8 cellular contexts compared by ENCODE assay signal in the genomic region with DNA sequence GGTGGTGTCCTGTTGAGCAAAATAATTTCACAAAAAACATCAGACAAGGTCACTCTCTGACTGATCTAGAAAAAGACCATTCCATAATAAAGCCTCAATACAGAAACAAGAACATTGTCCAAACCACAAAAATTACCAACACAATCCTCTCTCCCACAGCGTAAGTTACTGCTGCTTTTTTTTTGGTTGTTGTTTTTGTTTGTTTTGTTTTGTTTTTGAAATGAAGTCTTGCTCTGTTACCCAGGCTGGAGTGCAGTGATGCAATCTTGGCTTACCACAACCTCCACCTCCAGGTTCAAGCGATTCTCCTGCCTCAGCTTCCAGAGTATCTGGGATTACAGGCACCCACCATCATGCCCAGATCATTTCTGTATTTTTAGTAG. TPM values are rescaled to one million over a fixed set of nuclear protein-coding genes. Genes with fewer than 3 reads are reported as not detected.
DNase-seq lines count a peak whose midpoint lies in the region; ATAC-seq and TF ChIP-seq lines count a peak whose summit lies in the region.

No MANE protein-coding gene starts in this region.

- TF ChIP-seq CTCF in glutamatergic neuron (IDR thresholded peaks at IDR 0.05; ENCODE audit: partially characterized antibody, unreplicated experiment), result no peak

- peaks cover 2% of the 10 kb centered on the region for H3K27me3 Mint-ChIP-seq in activated CD4-positive, alpha-beta T cell treated with anti-CD3 and anti-CD28 coated beads, Interleukin-2, amount 10 ng/mL, durations not matched to agents 24 days and 14 days
- no peaks in the 10 kb centered on the region for H3K27me3 Mint-ChIP-seq in activated T-helper 17 cell treated with anti-CD3 and anti-CD28 coated beads, Interleukin-2, amount 50 U/mL, for 72 hours
- peaks cover 8% of the 10 kb centered on the region for H3K27me3 Mint-ChIP-seq in glutamatergic neuron (ENCODE audit: unreplicated experiment)
- no peaks in the 10 kb centered on the region for H3K27me3 Mint-ChIP-seq in stimulated activated memory B cell treated with anti-CD40 and anti-IgM and Interleukin-4, amounts not matched to agents 10 μg/mL and 1 μg/mL and 100 μg/mL, for 72 hours

- ATAC-seq in activated T-helper 17 cell treated with anti-CD3 and anti-CD28 coated beads, Interleukin-2, amount 50 U/mL, for 72 hours (replicated peaks), result no peak
- ATAC-seq in stimulated activated memory B cell treated with anti-CD40 and anti-IgM and Interleukin-4, amounts not matched to agents 10 μg/mL and 1 μg/mL and 100 μg/mL, for 72 hours, result no peak
- ATAC-seq in GM21786 (IDR thresholded peaks at IDR 0.05; ENCODE audit: unreplicated experiment), result no peak

- peak overlapping the region; percentile 95 for H3K27ac Mint-ChIP-seq in activated CD4-positive, alpha-beta T cell treated with anti-CD3 and anti-CD28 coated beads, Interleukin-2, amount 10 ng/mL, durations not matched to agents 24 days and 14 days
- peak overlapping the region; percentile 96 for H3K27ac Mint-ChIP-seq in activated T-helper 17 cell treated with anti-CD3 and anti-CD28 coated beads, Interleukin-2, amount 50 U/mL, for 72 hours
- H3K27ac Mint-ChIP-seq in glutamatergic neuron (ENCODE audit: unreplicated experiment), result peak overlapping the region; percentile 93
- peak overlapping the region; percentile 98 for H3K27ac Mint-ChIP-seq in stimulated activated memory B cell treated with anti-CD40 and anti-IgM and Interleukin-4, amounts not matched to agents 10 μg/mL and 1 μg/mL and 100 μg/mL, for 72 hours

- peaks cover 31% of the 10 kb centered on the region for H3K4me1 Mint-ChIP-seq in activated CD4-positive, alpha-beta T cell treated with anti-CD3 and anti-CD28 coated beads, Interleukin-2, amount 10 ng/mL, durations not matched to agents 24 days and 14 days
- peaks cover 14% of the 10 kb centered on the region for H3K4me1 Mint-ChIP-seq in activated T-helper 17 cell treated with anti-CD3 and anti-CD28 coated beads, Interleukin-2, amount 50 U/mL, for 72 hours
- peaks cover 18% of the 10 kb centered on the region for H3K4me1 Mint-ChIP-seq in glutamatergic neuron (ENCODE audit: low read depth, unreplicated experiment)
- peaks cover 45% of the 10 kb centered on the region for H3K4me1 Mint-ChIP-seq in stimulated activated memory B cell treated with anti-CD40 and anti-IgM and Interleukin-4, amounts not matched to agents 10 μg/mL and 1 μg/mL and 100 μg/mL, for 72 hours

- no peaks in the 10 kb centered on the region for H3K9me3 Mint-ChIP-seq in activated CD4-positive, alpha-beta T cell treated with anti-CD3 and anti-CD28 coated beads, Interleukin-2, amount 10 ng/mL, durations not matched to agents 24 days and 14 days
- no peaks in the 10 kb centered on the region for H3K9me3 Mint-ChIP-seq in activated T-helper 17 cell treated with anti-CD3 and anti-CD28 coated beads, Interleukin-2, amount 50 U/mL, for 72 hours
- H3K9me3 Mint-ChIP-seq in glutamatergic neuron (ENCODE audit: unreplicated experiment), result peaks cover 10% of the 10 kb centered on the region
- no peaks in the 10 kb centered on the region for H3K9me3 Mint-ChIP-seq in stimulated activated memory B cell treated with anti-CD40 and anti-IgM and Interleukin-4, amounts not matched to agents 10 μg/mL and 1 μg/mL and 100 μg/mL, for 72 hours

- no peak for DNase-seq in activated CD4-positive, alpha-beta T cell treated with anti-CD3 and anti-CD28 coated beads, Interleukin-2, amount 10 ng/mL, durations not matched to agents 24 days and 14 days
- no peak for DNase-seq in activated CD4-positive, alpha-beta T cell treated with anti-CD3 and anti-CD28 coated beads, Interleukin-2, amount 50 U/mL, for 4 hours
- no peak for DNase-seq in glutamatergic neuron
- DNase-seq in foreskin melanocyte, result no peak
- no peak for DNase-seq in NCI-H1092 treated with DMSO at 0.1 percent for 48 hours (lab: John Stamatoyannopoulos, UW)

- intact Hi-C loops in activated CD4-positive, alpha-beta T cell treated with anti-CD3 and anti-CD28 coated beads, Interleukin-2, amount 10 ng/mL, durations not matched to agents 24 days and 14 days (cut with micrococcal nuclease), result loop anchor here (10.0 kb wide), 1 partner anchor 123 kb away; a partner anchor contains a TSS

- H3K4me3 Mint-ChIP-seq in activated CD4-positive, alpha-beta T cell treated with anti-CD3 and anti-CD28 coated beads, Interleukin-2, amount 10 ng/mL, durations not matched to agents 24 days and 14 days, result peak overlapping the region; percentile 91
- H3K4me3 Mint-ChIP-seq in activated T-helper 17 cell treated with anti-CD3 and anti-CD28 coated beads, Interleukin-2, amount 50 U/mL, for 72 hours, result peak overlapping the region; percentile 97
- peak overlapping the region; percentile 93 for H3K4me3 Mint-ChIP-seq in glutamatergic neuron (ENCODE audit: unreplicated experiment)
- peak overlapping the region; percentile 49 for H3K4me3 Mint-ChIP-seq in stimulated activated memory B cell treated with anti-CD40 and anti-IgM and Interleukin-4, amounts not matched to agents 10 μg/mL and 1 μg/mL and 100 μg/mL, for 72 hours

- H3K36me3 Mint-ChIP-seq in activated CD4-positive, alpha-beta T cell treated with anti-CD3 and anti-CD28 coated beads, Interleukin-2, amount 10 ng/mL, durations not matched to agents 24 days and 14 days (ENCODE audit: low read depth), result peaks cover 16% of the 10 kb centered on the region
- peaks cover 31% of the 10 kb centered on the region for H3K36me3 Mint-ChIP-seq in activated T-helper 17 cell treated with anti-CD3 and anti-CD28 coated beads, Interleukin-2, amount 50 U/mL, for 72 hours (ENCODE audit: low read depth)
- H3K36me3 Mint-ChIP-seq in glutamatergic neuron (ENCODE audit: unreplicated experiment), result no peaks in the 10 kb centered on the region
- peaks cover 15% of the 10 kb centered on the region for H3K36me3 Mint-ChIP-seq in stimulated activated memory B cell treated with anti-CD40 and anti-IgM and Interleukin-4, amounts not matched to agents 10 μg/mL and 1 μg/mL and 100 μg/mL, for 72 hours

RNA-seq across cellular contexts. Expression of a gene that starts 1.5 kb away (rescaled TPM):
- 51.4 and 58.8 TPM in 2 replicates for total RNA-seq in activated CD4-positive, alpha-beta T cell treated with anti-CD3 and anti-CD28 coated beads, Interleukin-2, amount 10 ng/mL, durations not matched to agents 24 days and 14 days
- 10 to 100 TPM; 31.9 to 36.0 TPM for total RNA-seq in activated T-helper 17 cell treated with anti-CD3 and anti-CD28 coated beads, Interleukin-2, amount 50 U/mL, for 72 hours
- total RNA-seq in glutamatergic neuron (ENCODE audit: unreplicated experiment), result 18.4 TPM

RNA-seq across cellular contexts. Expression of a gene that starts 27.2 kb away (rescaled TPM):
- 4.4 and 4.8 TPM in 2 replicates for total RNA-seq in activated CD4-positive, alpha-beta T cell treated with anti-CD3 and anti-CD28 coated beads, Interleukin-2, amount 10 ng/mL, durations not matched to agents 24 days and 14 days
- total RNA-seq in activated T-helper 17 cell treated with anti-CD3 and anti-CD28 coated beads, Interleukin-2, amount 50 U/mL, for 72 hours, result 1 to 10 TPM; 3.1 to 3.5 TPM
- 56.4 TPM for total RNA-seq in glutamatergic neuron (ENCODE audit: unreplicated experiment)

RNA-seq across cellular contexts. Expression of a gene that starts 28.2 kb away (rescaled TPM):
- total RNA-seq in activated CD4-positive, alpha-beta T cell treated with anti-CD3 and anti-CD28 coated beads, Interleukin-2, amount 10 ng/mL, durations not matched to agents 24 days and 14 days, result 0.26 and 0.61 TPM in 2 replicates
- under 1 TPM in 1 of 2 donors, not detected in 1; 0.56 TPM for total RNA-seq in activated T-helper 17 cell treated with anti-CD3 and anti-CD28 coated beads, Interleukin-2, amount 50 U/mL, for 72 hours
- total RNA-seq in glutamatergic neuron (ENCODE audit: unreplicated experiment), result 176 TPM

RNA-seq across cellular contexts. Expression of a gene that starts 34.4 kb away (rescaled TPM):
- 41.7 and 43.8 TPM in 2 replicates for total RNA-seq in activated CD4-positive, alpha-beta T cell treated with anti-CD3 and anti-CD28 coated beads, Interleukin-2, amount 10 ng/mL, durations not matched to agents 24 days and 14 days
- 10 to 100 TPM; 55.2 to 70.8 TPM for total RNA-seq in activated T-helper 17 cell treated with anti-CD3 and anti-CD28 coated beads, Interleukin-2, amount 50 U/mL, for 72 hours
- 88.0 TPM for total RNA-seq in glutamatergic neuron (ENCODE audit: unreplicated experiment)

RNA-seq across cellular contexts. Expression of a gene that starts 46.2 kb away (rescaled TPM):
- total RNA-seq in activated CD4-positive, alpha-beta T cell treated with anti-CD3 and anti-CD28 coated beads, Interleukin-2, amount 10 ng/mL, durations not matched to agents 24 days and 14 days, result 35.8 and 38.7 TPM in 2 replicates
- 10 to 100 TPM; 34.9 to 44.0 TPM for total RNA-seq in activated T-helper 17 cell treated with anti-CD3 and anti-CD28 coated beads, Interleukin-2, amount 50 U/mL, for 72 hours
- total RNA-seq in glutamatergic neuron (ENCODE audit: unreplicated experiment), result 58.5 TPM

Comparison
In these comparisons a context has a peak if more than half of its experiments do, and no peak if none do; other contexts are left out.
1. RNA of a gene that starts 28.2 kb away (total RNA-seq): 176 TPM in glutamatergic neuron (single experiment); 0.26 to 0.61 TPM in activated CD4-positive, alpha-beta T cell treated with anti-CD3 and anti-CD28 coated beads, Interleukin-2, amount 10 ng/mL, durations not matched to agents 24 days and 14 days and 0.56 TPM in activated T-helper 17 cell treated with anti-CD3 and anti-CD28 coated beads, Interleukin-2, amount 50 U/mL, for 72 hours; every median in the first group is over 100 times any median in the second.
2. Peak in every context shown above with its lines, with median percentiles within 50 percentile points of each other: H3K27ac Mint-ChIP-seq and H3K4me3 Mint-ChIP-seq.